In the genomic region with DNA sequence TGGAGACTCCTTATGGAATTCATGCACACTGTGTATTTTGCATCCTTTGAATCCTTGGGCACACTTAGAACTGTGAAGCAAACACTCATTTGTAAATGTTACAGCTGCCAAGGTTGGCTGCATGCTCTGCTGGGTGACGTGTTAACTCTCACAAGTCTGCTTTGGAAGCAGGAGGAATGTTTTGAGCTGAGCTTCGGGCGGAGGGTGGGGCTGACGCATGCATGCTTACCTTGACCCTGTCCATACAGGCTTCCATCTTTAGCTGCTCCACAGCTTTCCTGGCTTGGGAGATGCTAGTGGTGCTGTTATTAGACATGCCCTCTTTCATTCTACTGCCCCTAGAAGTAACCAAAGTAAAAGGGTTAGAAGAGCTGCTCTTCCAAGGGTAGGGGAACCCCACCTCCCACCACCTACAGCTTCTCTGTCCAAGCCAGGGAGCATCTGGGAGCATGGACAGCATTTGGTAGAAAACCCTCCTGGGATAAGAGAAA, we compare ENCODE assay signal across 17 cellular contexts.
DNase-seq lines count a peak whose midpoint lies in the region; ATAC-seq, FAIRE-seq and TF ChIP-seq lines count a peak whose summit lies in the region.
"Had no signal": no experiment of that assay in that cellular context is flagged by ENCODE, and none has a peak within 500 bp of the region (broad histone marks: within the 10 kb centered on the region; RNA-seq: fewer than 3 reads in every experiment).

No MANE protein-coding gene starts in this region.

- H3K4me3 ChIP-seq in AG10803 (ENCODE audit: low read length) (no peak overlapping the region), bronchial epithelial cell (ENCODE audit: low read depth, low read length) (no peak overlapping the region), mesendoderm (ENCODE audit: low read length) (no peak overlapping the region)
- H3K4me3 ChIP-seq: Peyer's patch, stomach had no signal

- H3K56ac ChIP-seq in mesendoderm (ENCODE audit: low read length), result no peak overlapping the region

- no peaks in the 10 kb centered on the region for H3K36me3 Mint-ChIP-seq in CD4-positive, alpha-beta T cell (ENCODE audit: low read depth)

- H2AK5ac ChIP-seq in mesendoderm (ENCODE audit: low read length), result no peak overlapping the region

- H3K27ac ChIP-seq in mesendoderm (ENCODE audit: low read depth, low read length), result no peak overlapping the region
- no peak overlapping the region for H3K27ac ChIP-seq in CD4-positive, alpha-beta T cell (ENCODE audit: low read depth, low read length)
- H3K27ac ChIP-seq: Peyer's patch, stomach, VCaP had no signal

- POLR2A ChIA-PET in CD4-positive, alpha-beta T cell (lab: Charles Lee), result no interaction called here

- no peak overlapping the region for H2BK15ac ChIP-seq in mesendoderm (replicated peaks; ENCODE audit: low read depth)

- WGBS in mesendoderm (ENCODE audit: extremely low coverage, insufficient coverage, low lambda C conversion rate), result no CpG with 5 or more reads among the region's 4 CpGs

- no peak overlapping the region for H3K27ac Mint-ChIP-seq in CD4-positive, alpha-beta T cell
- H3K27ac Mint-ChIP-seq: activated CD8-positive, alpha-beta T cell treated with anti-CD3 and anti-CD28 coated beads, Interleukin-2, amount 10 ng/mL, durations not matched to agents 7 days and 5 days; activated naive CD8-positive, alpha-beta T cell treated with anti-CD3 and anti-CD28 coated beads, Interleukin-2, amount 50 U/mL, for 24 hours; naive B cell had no signal

- FAIRE-seq in bronchial epithelial cell (lab: Jason Lieb, UNC), result no peak
- FAIRE-seq: H54 had no signal

- H3K4ac ChIP-seq in mesendoderm (ENCODE audit: low read depth, low read length), result no peak overlapping the region

- CTCF ChIA-PET in CD4-positive, alpha-beta T cell (lab: Charles Lee), result interaction anchor here (0.5 kb wide), 1 partner anchor 9 kb away, joined by 3 read pairs; no protein-coding TSS in a partner anchor

- no peaks in the 10 kb centered on the region for H3K79me1 ChIP-seq in mesendoderm (ENCODE audit: low read length)

- H3K4me1 Mint-ChIP-seq in CD4-positive, alpha-beta T cell (ENCODE audit: low read depth), result no peaks in the 10 kb centered on the region
- H3K4me1 Mint-ChIP-seq: activated naive CD8-positive, alpha-beta T cell treated with anti-CD3 and anti-CD28 coated beads, Interleukin-2, amount 50 U/mL, for 24 hours; naive B cell had no signal

- H3K23ac ChIP-seq in mesendoderm (ENCODE audit: low read length), result no peak overlapping the region

- H3K18ac ChIP-seq in mesendoderm (ENCODE audit: low read length), result no peak overlapping the region

- no peak overlapping the region for H3K9ac ChIP-seq in mesendoderm (ENCODE audit: low read length)

- intact Hi-C loops in CD4-positive, alpha-beta T cell (cut with DNase I, micrococcal nuclease), result no loop called here

- H3K4me3 Mint-ChIP-seq in CD4-positive, alpha-beta T cell, result no peak overlapping the region
- H3K4me3 Mint-ChIP-seq: activated CD8-positive, alpha-beta T cell treated with anti-CD3 and anti-CD28 coated beads, Interleukin-2, amount 10 ng/mL, durations not matched to agents 7 days and 5 days; activated naive CD8-positive, alpha-beta T cell treated with anti-CD3 and anti-CD28 coated beads, Interleukin-2, amount 50 U/mL, for 24 hours; naive B cell had no signal

- H3K79me2 ChIP-seq in mesendoderm (ENCODE audit: control insufficient read depth, insufficient read depth, low read length), result no peaks in the 10 kb centered on the region

- no peak overlapping the region for H4K5ac ChIP-seq in mesendoderm (ENCODE audit: low read length)

- H3K27me3 ChIP-seq in bronchial epithelial cell (ENCODE audit: control insufficient read depth, insufficient read depth, low read length) (no peaks in the 10 kb centered on the region), mesendoderm (ENCODE audit: insufficient read depth, low read length, poor library complexity) (no peaks in the 10 kb centered on the region)
- H3K27me3 ChIP-seq in CD4-positive, alpha-beta T cell (ENCODE audit: control insufficient read depth, insufficient read depth, low read length), result no peaks in the 10 kb centered on the region
- H3K27me3 ChIP-seq: Peyer's patch had no signal

- H2BK120ac ChIP-seq in mesendoderm (ENCODE audit: low read depth, low read length), result no peak overlapping the region

- no peaks in the 10 kb centered on the region for H3K4me1 ChIP-seq in mesendoderm (ENCODE audit: control insufficient read depth, low read depth, low read length)
- H3K4me1 ChIP-seq: Caco-2, Peyer's patch, stomach had no signal

- DNase-seq in AG10803 (ENCODE audit: low read depth) (no peak), HuH-7.5 (ENCODE audit: low spot score) (peak; percentile 45), bronchial epithelial cell (ENCODE audit: low read depth) (peak; percentile 58), mesenteric fat pad (ENCODE audit: low spot score) (peak; percentile 67), mesendoderm (no peak)
- DNase-seq in CD4-positive, alpha-beta T cell, result no peak
- DNase-seq in stimulated activated CD8-positive, alpha-beta memory T cell treated with anti-CD3 and anti-CD28 coated beads, Interleukin-4, amount 100 ng/mL, for 48 hours, result no peak
- DNase-seq: activated CD8-positive, alpha-beta T cell treated with anti-CD3 and anti-CD28 coated beads, Interleukin-2, amount 10 ng/mL, durations not matched to agents 7 days and 5 days; activated naive CD8-positive, alpha-beta T cell treated with anti-CD3 and anti-CD28 coated beads, Interleukin-2, amount 50 U/mL, for 24 hours; Caco-2; naive B cell; NCI-H1048; Peyer's patch; stomach had no signal

- peaks cover 24% of the 10 kb centered on the region for H3K27me3 Mint-ChIP-seq in CD4-positive, alpha-beta T cell

- no peak overlapping the region for H4K8ac ChIP-seq in mesendoderm (ENCODE audit: low read depth, low read length)

- H3K36me3 ChIP-seq in bronchial epithelial cell (ENCODE audit: control insufficient read depth, insufficient read depth, low read length) (no peaks in the 10 kb centered on the region), mesendoderm (ENCODE audit: control insufficient read depth, insufficient read depth, low read length) (no peaks in the 10 kb centered on the region)
- H3K36me3 ChIP-seq: Peyer's patch, stomach had no signal

- no peak overlapping the region for H3K4me2 ChIP-seq in mesendoderm (ENCODE audit: low read length)

- peaks cover 2% of the 10 kb centered on the region for H3K9me3 ChIP-seq in CD4-positive, alpha-beta T cell (ENCODE audit: control insufficient read depth, low read length)
- H3K9me3 ChIP-seq: stomach had no signal

- H3K9me3 Mint-ChIP-seq in CD4-positive, alpha-beta T cell, result peaks cover 2% of the 10 kb centered on the region

- peak; percentile 6; the same call in 1 of the 2 replicates for TF ChIP-seq CTCF in AG10803 (conservative IDR thresholded peaks at IDR 0.05; ENCODE audit: low read length)
- TF ChIP-seq CTCF in bronchial epithelial cell (IDR thresholded peaks at IDR 0.05; ENCODE audit: insufficient read depth, low read length, severe bottlenecking), result no peak
- no peak for TF ChIP-seq CTCF in CD4-positive, alpha-beta T cell (IDR thresholded peaks at IDR 0.05)

- ATAC-seq in CD4-positive, alpha-beta T cell (ENCODE audit: poor library complexity), result no peak
- ATAC-seq in HG02885 (IDR thresholded peaks at IDR 0.05; ENCODE audit: poor library complexity, unreplicated experiment), result no peak
- ATAC-seq: activated CD8-positive, alpha-beta T cell treated with anti-CD3 and anti-CD28 coated beads, Interleukin-2, amount 10 ng/mL, durations not matched to agents 7 days and 5 days; activated naive CD8-positive, alpha-beta T cell treated with anti-CD3 and anti-CD28 coated beads, Interleukin-2, amount 50 U/mL, for 24 hours had no signal

- H2BK5ac ChIP-seq in mesendoderm (ENCODE audit: low read length), result no peak overlapping the region

Comparison
In these comparisons a context has a peak if more than half of its experiments do, and no peak if none do; other contexts are left out.
1. DNase-seq: peak in HuH-7.5 (single experiment), bronchial epithelial cell (single experiment) and mesenteric fat pad (single experiment); none in AG10803 (single experiment), mesendoderm (single experiment), CD4-positive, alpha-beta T cell (0 of 10) and stimulated activated CD8-positive, alpha-beta memory T cell treated with anti-CD3 and anti-CD28 coated beads, Interleukin-4, amount 100 ng/mL, for 48 hours (single experiment).